In genomic region chr5:179837076-179838011, GRCh38 we compare ENCODE assay signal across 1 cellular context.
TF ChIP-seq lines count a peak whose summit lies in the region.

No MANE protein-coding gene starts in this region.

TF ChIP-seq in K562, 482 proteins besides CTCF, POLR2A, EP300 and RAD21 (continued from another document and continues in another):
- TF ChIP-seq C11orf30 (IDR thresholded peaks at IDR 0.05; ENCODE audit: low read depth) (peak; percentile 16; the same call in 1 of the 2 replicates), XRCC5 (IDR thresholded peaks at IDR 0.05; ENCODE audit: low read depth, low read length) (no peak), CBFB (CRISPR knock-in tag; IDR thresholded peaks at IDR 0.05) (no peak), ZNF134 (CRISPR knock-in tag; conservative IDR thresholded peaks at IDR 0.05) (no peak), CBX3 (IDR thresholded peaks at IDR 0.05; ENCODE audit: borderline replicate concordance in 1 of 2, low read length in 2 of 2) (no peak), HMGN3 (IDR thresholded peaks at IDR 0.05; ENCODE audit: borderline replicate concordance, extremely low read depth, insufficient read length, low read depth, low read length) (peak; percentile 35), RFX5 (IDR thresholded peaks at IDR 0.05; ENCODE audit: low read depth, low read length) (no peak), CXXC5 (CRISPR knock-in tag; IDR thresholded peaks at IDR 0.05) (no peak), ZBTB34 (CRISPR knock-in tag; IDR thresholded peaks at IDR 0.05) (no peak), PTTG1 (tag; IDR thresholded peaks at IDR 0.05; ENCODE audit: low read depth) (no peak), GATAD2B (IDR thresholded peaks at IDR 0.05; ENCODE audit: borderline replicate concordance) (no peak), ZNF318 (IDR thresholded peaks at IDR 0.05; ENCODE audit: borderline replicate concordance in 1 of 2, low read depth in 1 of 2) (0 out of 4 replicates have a peak, but pooled peaks of 1 of the 2 experiments have one; percentile 7), POLR2AphosphoS5 (IDR thresholded peaks at IDR 0.05; ENCODE audit: control insufficient read depth, insufficient read depth, low read depth, low read length) (peak; percentile 36; the same call in 1 of the 2 replicates), ZNF239 (CRISPR knock-in tag; IDR thresholded peaks at IDR 0.05) (no peak), JUND (IDR thresholded peaks at IDR 0.05; ENCODE audit: borderline replicate concordance, low read depth, low read length) (no peak), JUND (tag; IDR thresholded peaks at IDR 0.05; ENCODE audit: borderline replicate concordance, low read depth, low read length) (no peak), RFX1 (IDR thresholded peaks at IDR 0.05) (no peak), BMI1 (IDR thresholded peaks at IDR 0.05; ENCODE audit: low read length) (no peak), TCF7L2 (IDR thresholded peaks at IDR 0.05; ENCODE audit: low read depth, low read length) (no peak), PREB (CRISPR knock-in tag; IDR thresholded peaks at IDR 0.05) (no peak), ZNF165 (CRISPR knock-in tag; IDR thresholded peaks at IDR 0.05; ENCODE audit: borderline replicate concordance) (no peak), ZNF384 (IDR thresholded peaks at IDR 0.05; ENCODE audit: low read depth, low read length) (no peak), ZNF436 (CRISPR knock-in tag; IDR thresholded peaks at IDR 0.05) (0 out of 2 replicates have a peak, but pooled peaks have one; percentile 17), DACH1 (IDR thresholded peaks at IDR 0.05; ENCODE audit: partially characterized antibody) (no peak), ATF4 (CRISPR knock-in tag; IDR thresholded peaks at IDR 0.05) (no peak), CEBPZ (IDR thresholded peaks at IDR 0.05; ENCODE audit: borderline replicate concordance, low read depth, low read length) (no peak), REST (CRISPR knock-in tag; IDR thresholded peaks at IDR 0.05; ENCODE audit: low read depth) (0 out of 2 replicates have a peak, but pooled peaks have one; percentile 50), TCF7 (IDR thresholded peaks at IDR 0.05; ENCODE audit: borderline replicate concordance) (no peak), HIVEP1 (CRISPR knock-in tag; IDR thresholded peaks at IDR 0.05) (no peak), MCM3 (IDR thresholded peaks at IDR 0.05) (no peak), ZSCAN32 (CRISPR knock-in tag; IDR thresholded peaks at IDR 0.05) (peak; percentile 46; the same call in 1 of the 2 replicates), ZNF76 (CRISPR knock-in tag; IDR thresholded peaks at IDR 0.05; ENCODE audit: borderline replicate concordance) (no peak), HSF4 (CRISPR knock-in tag; IDR thresholded peaks at IDR 0.05; ENCODE audit: borderline replicate concordance) (no peak), NBN (IDR thresholded peaks at IDR 0.05; ENCODE audit: low read depth) (no peak), ZFX (CRISPR knock-in tag; IDR thresholded peaks at IDR 0.05) (peak; percentile 27), BCL6 (CRISPR knock-in tag; IDR thresholded peaks at IDR 0.05) (no peak), ZNF431 (CRISPR knock-in tag; IDR thresholded peaks at IDR 0.05) (no peak), NELFE (IDR thresholded peaks at IDR 0.05; ENCODE audit: insufficient read depth, insufficient read length) (no peak), ZNF77 (CRISPR knock-in tag; IDR thresholded peaks at IDR 0.05) (no peak), ZHX1 (conservative IDR thresholded peaks at IDR 0.05; ENCODE audit: low read length) (no peak)
